10 cellular contexts compared by ENCODE assay signal in genomic region chr19:17952041-17952976, GRCh38. TPM values are rescaled to one million over a fixed set of nuclear protein-coding genes. Genes with fewer than 3 reads are reported as not detected.
A peak's percentile ranks its signal among the peaks of the same experiment; 100 is the strongest.
DNase-seq lines count a peak whose midpoint lies in the region; ATAC-seq and TF ChIP-seq lines count a peak whose summit lies in the region.
"Had no signal": no experiment of that assay in that cellular context is flagged by ENCODE, and none has a peak within 500 bp of the region (broad histone marks: within the 10 kb centered on the region; RNA-seq: fewer than 3 reads in every experiment).

No MANE protein-coding gene starts in this region.

- H2BK120ac ChIP-seq in mesendoderm (ENCODE audit: low read depth, low read length) = no peak overlapping the region

- H3K36me3 ChIP-seq in BE2C (no peaks in the 10 kb centered on the region), GM06990 (ENCODE audit: control insufficient read depth, insufficient read depth, low read length) (no peaks in the 10 kb centered on the region), mesendoderm (ENCODE audit: control insufficient read depth, insufficient read depth, low read length) (no peaks in the 10 kb centered on the region), brain microvascular endothelial cell (replicated peaks) (no peaks in the 10 kb centered on the region)

- no peaks in the 10 kb centered on the region for H3K9me3 ChIP-seq in BE2C

- H4K5ac ChIP-seq in mesendoderm (ENCODE audit: low read length) = no peak overlapping the region

- no peak for TF ChIP-seq POLR2A in GM18505 (IDR thresholded peaks at IDR 0.05; ENCODE audit: borderline replicate concordance, extremely low read depth, insufficient read depth, insufficient read length)

- peaks cover 39 to 65% of the 10 kb centered on the region in 2 donors for H3K27me3 Mint-ChIP-seq in T-cell

- DNase-seq in BE2C (peak; percentile 23), GM06990 (ENCODE audit: extremely low read depth, insufficient read length) (no peak), T-cell (no peak), mesendoderm (no peak), brain microvascular endothelial cell (no peak), OCI-M1 (lab: John Stamatoyannopoulos, UW) (no peak)
- DNase-seq: cerebellar nuclear complex had no signal

- ATAC-seq in T-cell (replicated peaks in 1 of 4) (no peak), HG02885 (IDR thresholded peaks at IDR 0.05; ENCODE audit: poor library complexity, unreplicated experiment) (no peak), GM18505 (IDR thresholded peaks at IDR 0.05; ENCODE audit: unreplicated experiment) (no peak)

- H3K4me1 ChIP-seq in BE2C (peaks cover 15% of the 10 kb centered on the region), mesendoderm (ENCODE audit: control insufficient read depth, low read depth, low read length) (peaks cover 2% of the 10 kb centered on the region)

- H3K79me1 ChIP-seq in mesendoderm (ENCODE audit: low read length) = no peaks in the 10 kb centered on the region

- no peak overlapping the region for H2BK15ac ChIP-seq in mesendoderm (replicated peaks; ENCODE audit: low read depth)

- H2BK5ac ChIP-seq in mesendoderm (ENCODE audit: low read length) = no peak overlapping the region

- POLR2A ChIA-PET in T-cell (lab: Charles Lee) = no interaction called here

- H3K36me3 Mint-ChIP-seq in T-cell = no peaks in the 10 kb centered on the region

- H3K27me3 ChIP-seq in BE2C = peaks cover 44% of the 10 kb centered on the region
- H3K27me3 ChIP-seq in GM06990 (replicated peaks; ENCODE audit: control insufficient read depth, insufficient read depth, low read length) = no peaks in the 10 kb centered on the region; the same call in 1 of the 2 replicates
- peaks cover 42% of the 10 kb centered on the region for H3K27me3 ChIP-seq in mesendoderm (ENCODE audit: insufficient read depth, low read length, poor library complexity)
- H3K27me3 ChIP-seq in brain microvascular endothelial cell (replicated peaks) = peaks cover 62% of the 10 kb centered on the region

- H3K18ac ChIP-seq in mesendoderm (ENCODE audit: low read length) = no peak overlapping the region

- no peak overlapping the region for H3K23ac ChIP-seq in mesendoderm (ENCODE audit: low read length)

- no peaks in the 10 kb centered on the region for H3K9me3 Mint-ChIP-seq in T-cell
- H3K9me3 Mint-ChIP-seq: T-helper 1 cell treated with Interleukin-12 subunit alpha and Interleukin-12 subunit beta and Interleukin-4 antibody, amounts not matched to agents 30 μg/mL and 1 μg/mL, for 36 hours had no signal

- no peak overlapping the region for H2AK5ac ChIP-seq in mesendoderm (ENCODE audit: low read length)

- no peaks in the 10 kb centered on the region for H3K79me2 ChIP-seq in mesendoderm (ENCODE audit: control insufficient read depth, insufficient read depth, low read length)

- no CpG with 5 or more reads among the region's 66 CpGs for WGBS in mesendoderm (ENCODE audit: extremely low coverage, insufficient coverage, low lambda C conversion rate)

- peak overlapping the region; percentile 3 for H3K56ac ChIP-seq in mesendoderm (ENCODE audit: low read length)

- no peak overlapping the region for H3K4ac ChIP-seq in mesendoderm (ENCODE audit: low read depth, low read length)

- TF ChIP-seq CTCF in BE2C (IDR thresholded peaks at IDR 0.05; ENCODE audit: low read depth, low read length) (no peak), GM06990 (IDR thresholded peaks at IDR 0.05; ENCODE audit: insufficient read depth, low read length, poor library complexity, severe bottlenecking) (no peak), brain microvascular endothelial cell (IDR thresholded peaks at IDR 0.05; ENCODE audit: low read depth, low read length, missing control alignments) (no peak)

- no peak overlapping the region for H3K9ac ChIP-seq in mesendoderm (ENCODE audit: low read length)

- H3K4me3 Mint-ChIP-seq in T-cell = peak overlapping the region in 2 of 3 donors; percentile 9 to 80
- H3K4me3 Mint-ChIP-seq: T-helper 1 cell treated with Interleukin-12 subunit alpha and Interleukin-12 subunit beta and Interleukin-4 antibody, amounts not matched to agents 30 μg/mL and 1 μg/mL, for 36 hours had no signal

- peak overlapping the region; percentile 44 for H3K4me3 ChIP-seq in BE2C (ENCODE audit: low read depth, low read length)
- peak overlapping the region; percentile 31 for H3K4me3 ChIP-seq in GM06990 (replicated peaks; ENCODE audit: low read depth, low read length)
- H3K4me3 ChIP-seq in mesendoderm (ENCODE audit: low read length) = no peak overlapping the region
- no peak overlapping the region for H3K4me3 ChIP-seq in brain microvascular endothelial cell (ENCODE audit: low read depth, low read length)

- peaks cover 33 to 46% (median 37%) of the 10 kb centered on the region in 3 donors for H3K4me1 Mint-ChIP-seq in T-cell

- H3K27ac Mint-ChIP-seq in T-cell = peak overlapping the region in 1 of 2 donors; percentile 43
- H3K27ac Mint-ChIP-seq: T-helper 1 cell treated with Interleukin-12 subunit alpha and Interleukin-12 subunit beta and Interleukin-4 antibody, amounts not matched to agents 30 μg/mL and 1 μg/mL, for 36 hours had no signal

- in situ Hi-C loops in brain microvascular endothelial cell (cut with HindIII; ENCODE audit: low pct_ligation_motif_present, low sequenced_read_pairs) = loop anchor here (10.0 kb wide), 1 partner anchor 428 kb away; a partner anchor contains a TSS

- CTCF ChIA-PET in T-cell (lab: Charles Lee) = no interaction called here

- peak overlapping the region; percentile 22 for H3K4me2 ChIP-seq in mesendoderm (ENCODE audit: low read length)

- H4K8ac ChIP-seq in mesendoderm (ENCODE audit: low read depth, low read length) = no peak overlapping the region

- H3K27ac ChIP-seq in mesendoderm (ENCODE audit: low read depth, low read length) (no peak overlapping the region), brain microvascular endothelial cell (no peak overlapping the region)

RNA-seq across cellular contexts. Expression of gene KCNN1, which starts 14.6 kb away (rescaled TPM):
- 9.5 TPM for polyA plus RNA-seq in BE2C (2012; ENCODE audit: insufficient read depth, insufficient read length, low read depth)
- total RNA-seq in T-cell = not detected
- polyA plus RNA-seq in mesendoderm (2013, experiment 1 of 2) = 1.3 TPM
- polyA plus RNA-seq in mesendoderm (2013, experiment 2 of 2) = 1.1 TPM

RNA-seq across cellular contexts. Expression of gene CCDC124, which starts 19.5 kb away (rescaled TPM):
- polyA plus RNA-seq in BE2C (2012; ENCODE audit: insufficient read depth, insufficient read length, low read depth) = 355 TPM
- 10 to 100 TPM; 24.8 to 51.1 (median 41.5) TPM for total RNA-seq in T-cell
- 77.3 TPM for polyA plus RNA-seq in mesendoderm (2013, experiment 1 of 2)
- 80.4 TPM for polyA plus RNA-seq in mesendoderm (2013, experiment 2 of 2)

RNA-seq across cellular contexts. Expression of gene ARRDC2, which starts 55.7 kb away (rescaled TPM):
- 2.8 TPM for polyA plus RNA-seq in BE2C (2012; ENCODE audit: insufficient read depth, insufficient read length, low read depth)
- 100 to 1,000 TPM; 163 to 195 (median 188) TPM for total RNA-seq in T-cell
- 1.6 TPM for polyA plus RNA-seq in mesendoderm (2013, experiment 1 of 2)
- 1.6 TPM for polyA plus RNA-seq in mesendoderm (2013, experiment 2 of 2)

Comparison
In these comparisons a context has a peak if more than half of its experiments do, and no peak if none do; other contexts are left out.
1. H3K4me3 ChIP-seq: peak in BE2C (single experiment) and GM06990 (single experiment); none in mesendoderm (single experiment) and brain microvascular endothelial cell (single experiment).